In genomic region chr6:109878291-109878690, GRCh38 we compare ENCODE assay signal across 18 cellular contexts.
DNase-seq lines count a peak whose midpoint lies in the region; ATAC-seq and TF ChIP-seq lines count a peak whose summit lies in the region.
"Had no signal": no experiment of that assay in that cellular context is flagged by ENCODE, and none has a peak within 500 bp of the region (broad histone marks: within the 10 kb centered on the region; RNA-seq: fewer than 3 reads in every experiment).

No MANE protein-coding gene starts in this region.

- no peak for TF ChIP-seq CTCF in esophagus squamous epithelium (IDR thresholded peaks at IDR 0.05)
- TF ChIP-seq CTCF in sigmoid colon (IDR thresholded peaks at IDR 0.05), result no peak

- H3K36me3 ChIP-seq in esophagus squamous epithelium (no peaks in the 10 kb centered on the region), sigmoid colon (no peaks in the 10 kb centered on the region), Karpas-422 (ENCODE audit: insufficient read depth, low read length) (no peaks in the 10 kb centered on the region), GM23248 (ENCODE audit: low read depth) (no peaks in the 10 kb centered on the region)
- H3K36me3 ChIP-seq: Peyer's patch had no signal

- WGBS in esophagus squamous epithelium, 2 donors, result 20 to 31% methylated on average over 3 of the region's 3 CpGs
- 64 to 89% methylated on average over 3 of the region's 3 CpGs for WGBS in sigmoid colon, 2 donors
- whole genome bisulfite sequencing in GM23248 (ENCODE audit: low coverage in 1 of 2, low lambda C conversion rate in 2 of 2, missing lambda C conversion rate in 2 of 2), 2 experiments, result 83 to 91% methylated on average over 3 of the region's 3 CpGs

- DNase-seq in DMS 273 (lab: John Stamatoyannopoulos, UW; ENCODE audit: unreplicated experiment) (peak; percentile 51), DMS 273 treated with DMSO at 0.1 percent for 48 hours (lab: John Stamatoyannopoulos, UW) (no peak), esophagus squamous epithelium (lab: John Stamatoyannopoulos, UW) (no peak), sigmoid colon (peak; percentile 1), Karpas-422 (no peak), GM23248 (no peak)
- DNase-seq: 8988T; Calu3; CD4-positive, alpha-beta memory T cell; HCEC 1CT; KG1; NCI-H1048; NCI-H1436 treated with DMSO at 0.1 percent for 48 hours; Peyer's patch; Right ventricle myocardium superior had no signal

- no peak overlapping the region for H2AFZ ChIP-seq in Karpas-422 (ENCODE audit: low read length)
- no peak overlapping the region for H2AFZ ChIP-seq in GM23248

- intact Hi-C loops in esophagus squamous epithelium (cut with DNase I), result no loop called here
- intact Hi-C loops in sigmoid colon (cut with DNase I), result no loop called here

- TF ChIP-seq POLR2A in esophagus squamous epithelium (IDR thresholded peaks at IDR 0.05) (no peak), sigmoid colon (IDR thresholded peaks at IDR 0.05) (no peak)

- ATAC-seq in HG02678 (IDR thresholded peaks at IDR 0.05; ENCODE audit: unreplicated experiment) (no peak), HG02763 (IDR thresholded peaks at IDR 0.05; ENCODE audit: unreplicated experiment) (no peak)

- H3K9ac ChIP-seq in Karpas-422 (ENCODE audit: low read length) (no peak overlapping the region), GM23248 (no peak overlapping the region)

- H3K27ac ChIP-seq in esophagus squamous epithelium, result peak overlapping the region; percentile 79 to 85 (median 84)
- no peak overlapping the region for H3K27ac ChIP-seq in sigmoid colon
- H3K27ac ChIP-seq in Karpas-422 (ENCODE audit: low read length), result no peak overlapping the region
- H3K27ac ChIP-seq in GM23248, result no peak overlapping the region
- H3K27ac ChIP-seq: Peyer's patch, SK-N-MC had no signal

- H3K79me2 ChIP-seq in Karpas-422 (ENCODE audit: low read length) (no peaks in the 10 kb centered on the region), GM23248 (ENCODE audit: insufficient read depth) (no peaks in the 10 kb centered on the region)

- TF ChIP-seq EP300 in sigmoid colon (IDR thresholded peaks at IDR 0.05), result no peak

- in situ Hi-C loops in GM23248 (cut with MboI), result no loop called here

- peaks cover 0 to 12% (median 4%) of the 10 kb centered on the region in 3 donors for H3K9me3 ChIP-seq in esophagus squamous epithelium
- no peaks in the 10 kb centered on the region for H3K9me3 ChIP-seq in sigmoid colon
- no peaks in the 10 kb centered on the region for H3K9me3 ChIP-seq in Karpas-422 (ENCODE audit: low read length)
- no peaks in the 10 kb centered on the region for H3K9me3 ChIP-seq in GM23248 (ENCODE audit: low read depth)

- H3K4me1 ChIP-seq in esophagus squamous epithelium (peaks cover 0 to 52% (median 11%) of the 10 kb centered on the region in 3 donors), sigmoid colon (no peaks in the 10 kb centered on the region), Karpas-422 (ENCODE audit: low read length) (no peaks in the 10 kb centered on the region), GM23248 (ENCODE audit: insufficient read depth) (no peaks in the 10 kb centered on the region)
- H3K4me1 ChIP-seq: Peyer's patch had no signal

- no peaks in the 10 kb centered on the region for H3K27me3 ChIP-seq in esophagus squamous epithelium
- H3K27me3 ChIP-seq in sigmoid colon, result no peaks in the 10 kb centered on the region
- H3K27me3 ChIP-seq in Karpas-422 (ENCODE audit: low read length), result no peaks in the 10 kb centered on the region
- H3K27me3 ChIP-seq in GM23248 (replicated peaks; ENCODE audit: insufficient read depth), result no peaks in the 10 kb centered on the region
- H3K27me3 ChIP-seq: Peyer's patch had no signal

- no peak overlapping the region for H3K4me2 ChIP-seq in Karpas-422 (ENCODE audit: low read depth, low read length, poor library complexity, severe bottlenecking)
- no peak overlapping the region for H3K4me2 ChIP-seq in GM23248 (ENCODE audit: unreplicated experiment)

- no peaks in the 10 kb centered on the region for H3F3A ChIP-seq in GM23248 (ENCODE audit: insufficient read depth)

- H4K20me1 ChIP-seq in Karpas-422 (ENCODE audit: insufficient read depth, low read depth, low read length), result no peaks in the 10 kb centered on the region
- no peaks in the 10 kb centered on the region for H4K20me1 ChIP-seq in GM23248 (ENCODE audit: insufficient read depth)

- H3K9me2 ChIP-seq in Karpas-422 (replicated peaks; ENCODE audit: insufficient read depth, low read length), result no peaks in the 10 kb centered on the region
- H3K9me2 ChIP-seq in GM23248 (ENCODE audit: insufficient read depth), result no peaks in the 10 kb centered on the region

- H3K4me3 ChIP-seq in esophagus squamous epithelium, result peak overlapping the region in 1 of 4 donors; percentile 7
- no peak overlapping the region for H3K4me3 ChIP-seq in sigmoid colon
- H3K4me3 ChIP-seq in Karpas-422 (ENCODE audit: low read length), result no peak overlapping the region
- no peak overlapping the region for H3K4me3 ChIP-seq in GM23248
- H3K4me3 ChIP-seq: Peyer's patch, SK-N-MC had no signal

Comparison
In these comparisons a context has a peak if more than half of its experiments do, and no peak if none do; other contexts are left out.
1. DNase-seq: peak in DMS 273 (single experiment) and sigmoid colon (single experiment); none in DMS 273 treated with DMSO at 0.1 percent for 48 hours (single experiment), esophagus squamous epithelium (single experiment), Karpas-422 (single experiment) and GM23248 (single experiment).
2. H3K27ac ChIP-seq: peak in esophagus squamous epithelium (4 of 4); none in sigmoid colon (0 of 4), Karpas-422 (single experiment) and GM23248 (single experiment).